19 cellular contexts compared by ENCODE assay signal in the genomic region with DNA sequence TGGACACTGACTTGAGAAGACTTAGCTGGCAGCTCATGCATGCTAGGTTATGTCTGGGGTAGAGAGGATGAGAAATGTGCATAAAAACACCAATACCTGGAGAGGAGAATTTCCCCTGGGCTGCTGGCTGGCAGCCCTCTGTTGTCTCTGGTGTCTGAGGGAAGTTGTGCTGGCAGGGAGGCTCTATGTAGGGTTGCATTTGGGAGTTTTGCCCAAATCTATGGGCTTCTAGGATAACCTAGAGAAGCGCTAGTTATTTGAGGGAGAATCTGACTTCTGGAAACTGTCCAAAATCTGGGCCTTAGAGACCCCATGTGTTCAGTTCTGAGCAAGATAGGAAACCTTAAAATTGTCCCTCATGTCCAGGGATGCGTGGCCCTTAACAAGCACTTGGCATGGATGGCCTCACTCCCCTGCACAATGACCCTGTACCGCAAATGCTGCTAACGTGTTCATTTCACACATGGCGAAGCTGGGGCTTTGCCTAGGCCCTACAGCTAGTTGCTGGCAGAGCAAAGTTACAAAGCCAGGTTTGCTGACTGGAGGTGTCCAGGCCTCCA.
DNase-seq lines count a peak whose midpoint lies in the region; TF ChIP-seq lines count a peak whose summit lies in the region.
"Had no signal": no experiment of that assay in that cellular context is flagged by ENCODE, and none has a peak within 500 bp of the region (broad histone marks: within the 10 kb centered on the region; RNA-seq: fewer than 3 reads in every experiment).

No MANE protein-coding gene starts in this region.

- CTCF ChIA-PET in RWPE1 (lab: Yijun Ruan, JAX): interaction anchor here (0.7 kb wide), 1 partner anchor 518 kb away, joined by 3 read pairs; no protein-coding TSS in a partner anchor

- H3K36me3 Mint-ChIP-seq in H9 (ENCODE audit: insufficient read depth in 1 of 3, low read depth in 3 of 3) (no peaks in the 10 kb centered on the region), glutamatergic neuron (ENCODE audit: unreplicated experiment) (no peaks in the 10 kb centered on the region)
- H3K36me3 Mint-ChIP-seq: CD14-positive monocyte had no signal

- no peak overlapping the region for H4K8ac ChIP-seq in H9 (replicated peaks; ENCODE audit: insufficient read length, low read depth, low read length)

- H3K27ac ChIP-seq in H9 (ENCODE audit: insufficient read length, low read depth, low read length) (no peak overlapping the region), VCaP (peak overlapping the region; percentile 48; the same call in 1 of the 2 replicates), RWPE1 (no peak overlapping the region)
- H3K27ac ChIP-seq: BLaER1 treated with 17β-estradiol and CSF1 and Interleukin-3, amounts not matched to agents 10 nM and 100 nM; GM23248 had no signal

- H2BK12ac ChIP-seq in H9 (ENCODE audit: insufficient read length, low read depth, low read length): no peak overlapping the region

- no peak overlapping the region for H2BK120ac ChIP-seq in H9 (ENCODE audit: low read depth, low read length, poor library complexity, severe bottlenecking)

- H3K4me1 ChIP-seq in H9 (ENCODE audit: insufficient read depth, low read length): no peaks in the 10 kb centered on the region
- H3K4me1 ChIP-seq: BE2C; BLaER1 treated with 17β-estradiol and CSF1 and Interleukin-3, amounts not matched to agents 10 nM and 100 nM; HAP-1 had no signal

- no peak overlapping the region for H3K14ac ChIP-seq in H9 (ENCODE audit: insufficient read depth, low read length)

- H2BK20ac ChIP-seq in H9 (ENCODE audit: low read depth, low read length, poor library complexity, severe bottlenecking): no peak overlapping the region

- no peaks in the 10 kb centered on the region for H3K23me2 ChIP-seq in H9 (ENCODE audit: insufficient read length, low read depth, low read length, poor library complexity, severe bottlenecking)

- no peaks in the 10 kb centered on the region for H4K20me1 ChIP-seq in H9 (ENCODE audit: control insufficient read depth, insufficient read depth, insufficient read length)
- H4K20me1 ChIP-seq: BLaER1 treated with 17β-estradiol and CSF1 and Interleukin-3, amounts not matched to agents 10 nM and 100 nM had no signal

- H4K91ac ChIP-seq in H9 (ENCODE audit: insufficient read length, low read depth, low read length): no peak overlapping the region

- POLR2A ChIA-PET in RWPE1 (lab: Yijun Ruan, JAX; ENCODE audit: low non-redundant PET): no interaction called here

- H3K4me3 Mint-ChIP-seq in H9 (no peak overlapping the region), glutamatergic neuron (ENCODE audit: unreplicated experiment) (peak overlapping the region; percentile 4)
- H3K4me3 Mint-ChIP-seq: CD14-positive monocyte; CD4-positive, alpha-beta T cell; CD8-positive, alpha-beta memory T cell; HFFc6 had no signal

- no peaks in the 10 kb centered on the region for H3K27me3 ChIP-seq in H9 (ENCODE audit: insufficient read depth, low read length)
- H3K27me3 ChIP-seq: BE2C; BLaER1 treated with 17β-estradiol and CSF1 and Interleukin-3, amounts not matched to agents 10 nM and 100 nM had no signal

- peak overlapping the region; percentile 27 for H4K5ac ChIP-seq in H9 (ENCODE audit: insufficient read length, low read depth, low read length)

- no CpG with 5 or more reads among the region's 5 CpGs for WGBS in H9 (ENCODE audit: extremely low coverage, insufficient read length, low lambda C conversion rate)

- no peak overlapping the region for H3K4me2 ChIP-seq in H9 (ENCODE audit: insufficient read depth, insufficient read length, low read length)
- H3K4me2 ChIP-seq: BLaER1 treated with 17β-estradiol and CSF1 and Interleukin-3, amounts not matched to agents 10 nM and 100 nM had no signal

- no peak overlapping the region for H3K23ac ChIP-seq in H9 (ENCODE audit: insufficient read length, low read depth, low read length)

- H2AFZ ChIP-seq in H9 (ENCODE audit: low read length): no peak overlapping the region
- H2AFZ ChIP-seq: GM23248 had no signal

- H3K27ac Mint-ChIP-seq in H9 (no peak overlapping the region), glutamatergic neuron (ENCODE audit: unreplicated experiment) (peak overlapping the region; percentile 25)
- H3K27ac Mint-ChIP-seq: CD14-positive monocyte; CD4-positive, alpha-beta T cell; HFFc6 had no signal

- DNase-seq in H9: no peak
- no peak for DNase-seq in glutamatergic neuron
- peak; percentile 1 for DNase-seq in posterior vena cava (ENCODE audit: low spot score)
- no peak for DNase-seq in RWPE1 (ENCODE audit: low spot score)
- no peak for DNase-seq in AML-193 (lab: John Stamatoyannopoulos, UW)
- DNase-seq in activated CD8-positive, alpha-beta memory T cell treated with anti-CD3 and anti-CD28 coated beads for 24 hours: no peak
- DNase-seq: BE2C; CD4-positive, alpha-beta T cell; CD8-positive, alpha-beta memory T cell; DMS 273 treated with DMSO at 0.1 percent for 48 hours; DMS79; EL; GF-D8; GM23248; HFFc6 had no signal

- no peak overlapping the region for H2BK15ac ChIP-seq in H9 (ENCODE audit: low read depth, low read length)

- H3K4ac ChIP-seq in H9 (ENCODE audit: low read depth, low read length): no peak overlapping the region

- intact Hi-C loops in posterior vena cava (cut with DNase I): no loop called here

- H3K27me3 Mint-ChIP-seq in H9 (ENCODE audit: low read depth) (peaks cover 8% of the 10 kb centered on the region), glutamatergic neuron (ENCODE audit: unreplicated experiment) (peaks cover 13% of the 10 kb centered on the region)

- H3K18ac ChIP-seq in H9 (ENCODE audit: insufficient read length, low read depth, low read length): peak overlapping the region; percentile 71

- H3K9me3 ChIP-seq in H9 (ENCODE audit: control insufficient read depth, low read depth, low read length): no peaks in the 10 kb centered on the region
- H3K9me3 ChIP-seq: BE2C, HAP-1 had no signal

- H3K4me1 Mint-ChIP-seq in H9: peaks cover 0 to 2% of the 10 kb centered on the region in 2 experiments; a peak in 1 of 4 replicates
- H3K4me1 Mint-ChIP-seq in glutamatergic neuron (ENCODE audit: low read depth, unreplicated experiment): peaks cover 29% of the 10 kb centered on the region
- H3K4me1 Mint-ChIP-seq: CD14-positive monocyte; CD8-positive, alpha-beta memory T cell had no signal

- no peak overlapping the region for H3T11ph ChIP-seq in H9 (ENCODE audit: low read length)

- TF ChIP-seq CTCF in H9 (conservative IDR thresholded peaks at IDR 0.05) (no peak), VCaP (conservative IDR thresholded peaks at IDR 0.05) (no peak), glutamatergic neuron (IDR thresholded peaks at IDR 0.05; ENCODE audit: partially characterized antibody, unreplicated experiment) (no peak), RWPE1 (conservative IDR thresholded peaks at IDR 0.05; ENCODE audit: low read depth) (no peak)

- H3K79me2 ChIP-seq in H9 (ENCODE audit: insufficient read depth, low read length): no peaks in the 10 kb centered on the region

- H3K9ac ChIP-seq in H9 (ENCODE audit: extremely low read depth, insufficient read length, low read length): no peak overlapping the region
- H3K9ac ChIP-seq: BLaER1 treated with 17β-estradiol and CSF1 and Interleukin-3, amounts not matched to agents 10 nM and 100 nM; GM23248 had no signal

- H3K9me3 Mint-ChIP-seq in H9: no peaks in the 10 kb centered on the region
- H3K9me3 Mint-ChIP-seq in glutamatergic neuron (ENCODE audit: unreplicated experiment): peaks cover 6% of the 10 kb centered on the region
- H3K9me3 Mint-ChIP-seq: CD4-positive, alpha-beta T cell; CD8-positive, alpha-beta memory T cell; HFFc6 had no signal

- H2BK5ac ChIP-seq in H9 (ENCODE audit: insufficient read length, low read length): no peak overlapping the region

- H3K56ac ChIP-seq in H9 (ENCODE audit: insufficient read length, low read depth, low read length): no peak overlapping the region

- no peak overlapping the region for H2AK5ac ChIP-seq in H9 (ENCODE audit: insufficient read length, low read length)

- H3K79me1 ChIP-seq in H9 (ENCODE audit: insufficient read depth, low read depth, low read length, poor library complexity, severe bottlenecking): no peaks in the 10 kb centered on the region
